2 cellular contexts compared by ENCODE assay signal in the genomic region with DNA sequence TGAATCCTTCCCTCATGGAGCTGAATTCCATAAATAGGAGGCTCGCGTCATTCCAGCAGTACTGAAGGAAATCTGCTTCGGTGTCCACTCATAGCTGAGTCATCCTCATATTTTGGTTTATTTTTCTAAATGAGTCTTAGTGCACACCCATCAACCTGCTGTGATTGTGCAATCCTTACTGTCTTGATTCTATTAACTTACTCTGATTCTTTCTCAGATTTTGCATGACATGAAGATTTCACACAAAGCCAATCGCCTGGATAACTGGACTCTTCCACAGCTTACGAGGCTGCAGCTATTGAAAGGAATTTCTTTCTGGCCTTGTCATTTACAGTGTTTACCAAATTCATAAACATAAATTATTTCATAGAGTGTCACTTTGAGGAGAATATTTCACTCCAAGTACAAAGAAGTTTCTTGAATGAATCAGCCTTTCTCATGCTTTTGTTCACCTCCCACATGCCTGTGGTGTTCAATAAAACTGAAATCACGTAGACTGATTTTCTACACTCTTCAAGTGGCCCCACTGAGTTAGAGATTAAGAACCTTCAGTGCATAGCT.
TF ChIP-seq lines count a peak whose summit lies in the region.

No MANE protein-coding gene starts in this region.

TF ChIP-seq in A549, 52 proteins besides CTCF, POLR2A, EP300 and RAD21:
- TF ChIP-seq CHD2 (IDR thresholded peaks at IDR 0.05; ENCODE audit: low read length, partially characterized antibody) (no peak), TP53 (CRISPR knock-in tag; IDR thresholded peaks at IDR 0.05) (no peak), ZFP36 (IDR thresholded peaks at IDR 0.05; ENCODE audit: borderline replicate concordance, partially characterized antibody) (no peak), RFX5 (IDR thresholded peaks at IDR 0.05) (no peak)

TF ChIP-seq in IMR-90, 13 proteins besides CTCF, POLR2A, EP300 and RAD21:
- TF ChIP-seq FOS (IDR thresholded peaks at IDR 0.05; ENCODE audit: low read depth, low read length) (no peak), RFX5 (IDR thresholded peaks at IDR 0.05; ENCODE audit: low read depth, low read length) (no peak), CEBPB (IDR thresholded peaks at IDR 0.05; ENCODE audit: low read depth, low read length) (peak; percentile 95), RCOR1 (IDR thresholded peaks at IDR 0.05; ENCODE audit: insufficient replicate concordance, low read length) (no peak), NFE2L2 (IDR thresholded peaks at IDR 0.05; ENCODE audit: low read depth, low read length) (no peak)
